8 cellular contexts compared by ENCODE assay signal in genomic region chr18:50356036-50356945, GRCh38.
DNase-seq lines count a peak whose midpoint lies in the region; ATAC-seq lines count a peak whose summit lies in the region.

No MANE protein-coding gene starts in this region.

- H3K4me1 Mint-ChIP-seq in dendritic cell treated with granulocyte-macrophage colony-stimulating factor and Interleukin-4, amounts not matched to agents 40 ng/mL and 50 ng/mL, for 4 days (ENCODE audit: low read depth) = peaks cover 18% of the 10 kb centered on the region

- H3K36me3 Mint-ChIP-seq in dendritic cell treated with granulocyte-macrophage colony-stimulating factor and Interleukin-4, amounts not matched to agents 40 ng/mL and 50 ng/mL, for 4 days (ENCODE audit: low read depth) = no peaks in the 10 kb centered on the region

- ATAC-seq in HG02588 (IDR thresholded peaks at IDR 0.05; ENCODE audit: unreplicated experiment) (peak; percentile 81), HG03025 (IDR thresholded peaks at IDR 0.05; ENCODE audit: low FRiP score, unreplicated experiment) (no peak)

- peak overlapping the region; percentile 20 for H3K4me3 Mint-ChIP-seq in dendritic cell treated with granulocyte-macrophage colony-stimulating factor and Interleukin-4, amounts not matched to agents 40 ng/mL and 50 ng/mL, for 4 days

- peaks cover 16% of the 10 kb centered on the region for H3K27me3 Mint-ChIP-seq in dendritic cell treated with granulocyte-macrophage colony-stimulating factor and Interleukin-4, amounts not matched to agents 40 ng/mL and 50 ng/mL, for 4 days

- peak overlapping the region; percentile 21 for H3K27ac Mint-ChIP-seq in dendritic cell treated with granulocyte-macrophage colony-stimulating factor and Interleukin-4, amounts not matched to agents 40 ng/mL and 50 ng/mL, for 4 days

- peak; percentile 11 for DNase-seq in NCI-H2196 (lab: John Stamatoyannopoulos, UW; ENCODE audit: unreplicated experiment)
- no peak for DNase-seq in NCI-H2196 treated with DMSO at 0.1 percent for 48 hours (lab: John Stamatoyannopoulos, UW; ENCODE audit: unreplicated experiment)
- DNase-seq in NCI-H2107 (lab: John Stamatoyannopoulos, UW) = peak; percentile 4
- no peak for DNase-seq in glomerular visceral epithelial cell (ENCODE audit: extremely low spot score)
- DNase-seq in NCI-H446 treated with DMSO at 0.1 percent for 48 hours (lab: John Stamatoyannopoulos, UW) = no peak

- intact Hi-C loops in dendritic cell treated with granulocyte-macrophage colony-stimulating factor and Interleukin-4, amounts not matched to agents 40 ng/mL and 50 ng/mL, for 4 days (cut with micrococcal nuclease) = loop anchor here (1.0 to 5.0 kb wide), 3 partner anchors 75 to 349 kb away; partner anchors contain the start of genes CFAP53 and MBD1

- no peaks in the 10 kb centered on the region for H3K9me3 Mint-ChIP-seq in dendritic cell treated with granulocyte-macrophage colony-stimulating factor and Interleukin-4, amounts not matched to agents 40 ng/mL and 50 ng/mL, for 4 days

Comparison
In these comparisons a context has a peak if more than half of its experiments do, and no peak if none do; other contexts are left out.
1. DNase-seq: peak in NCI-H2196 (single experiment) and NCI-H2107 (single experiment); none in NCI-H2196 treated with DMSO at 0.1 percent for 48 hours (single experiment), glomerular visceral epithelial cell (single experiment) and NCI-H446 treated with DMSO at 0.1 percent for 48 hours (single experiment).